8 cellular contexts compared by ENCODE assay signal in genomic region chr1:93847811-93848288, GRCh38. TPM values are rescaled to one million over a fixed set of nuclear protein-coding genes. Genes with fewer than 3 reads are reported as not detected.
DNase-seq lines count a peak whose midpoint lies in the region; ATAC-seq, FAIRE-seq and TF ChIP-seq lines count a peak whose summit lies in the region.

No MANE protein-coding gene starts in this region.

- intact Hi-C loops in HepG2 (cut with micrococcal nuclease; ENCODE audit: unreplicated experiment): loop anchor here (5.0 to 10.0 kb wide), 3 partner anchors 231 to 543 kb away; partner anchors contain the start of gene DR1

- no peak for TF ChIP-seq CTCF in A549 (IDR thresholded peaks at IDR 0.05)
- TF ChIP-seq CTCF in coronary artery (IDR thresholded peaks at IDR 0.05): no peak
- no peak for TF ChIP-seq CTCF in HepG2 (CRISPR knock-in tag; IDR thresholded peaks at IDR 0.05)

- peak overlapping the region; percentile 69 for H2AFZ ChIP-seq in HepG2 (ENCODE audit: low read length)

- CTCF ChIA-PET in A549 (lab: Yijun Ruan, JAX) (interaction anchor here (0.9 to 1.1 kb wide), 3 partner anchors 33 to 546 kb away, joined by 3 to 7 read pairs (median 3); no protein-coding TSS in a partner anchor), HepG2 (lab: Yijun Ruan, JAX; ENCODE audit: low intra/inter-chr PET ratio, low total read pairs) (no interaction called here)

- H3K27ac ChIP-seq in A549: peak overlapping the region; percentile 84 to 95
- H3K27ac ChIP-seq in coronary artery: peak overlapping the region; percentile 95 to 99
- peak overlapping the region; percentile 88 for H3K27ac ChIP-seq in HepG2 (ENCODE audit: extremely low read length, insufficient read depth, low read length)

- no peak for TF ChIP-seq EP300 in A549 (IDR thresholded peaks at IDR 0.05)
- no peak for TF ChIP-seq EP300 in HepG2 (IDR thresholded peaks at IDR 0.05; ENCODE audit: low read depth in 2 of 2, low read length in 2 of 2)
- no peak for TF ChIP-seq EP300 in HepG2 (CRISPR knock-in tag; IDR thresholded peaks at IDR 0.05; ENCODE audit: borderline replicate concordance)

- H4K20me1 ChIP-seq in HepG2 (ENCODE audit: insufficient read depth, low read length): no peaks in the 10 kb centered on the region

- 2% methylated on average over 13 of the region's 36 CpGs for WGBS in A549 (ENCODE audit: missing lambda C conversion rate)
- under 1% methylated on average over 25 of the region's 36 CpGs for WGBS in HepG2 (ENCODE audit: low lambda C conversion rate)

- no peaks in the 10 kb centered on the region for H3K79me2 ChIP-seq in HepG2 (ENCODE audit: insufficient read depth, low read length)

- no peaks in the 10 kb centered on the region; a peak in 1 of 5 replicates for H3K27me3 ChIP-seq in HepG2 (ENCODE audit: control insufficient read depth in 1 of 2, insufficient read depth in 2 of 2, low read length in 2 of 2)

- no TSS peak for BruUV-seq in HepG2 (replicated peaks; lab: Mats Ljungman, UMichigan)

- peak; percentile 55 for TF ChIP-seq POLR2A in A549 (IDR thresholded peaks at IDR 0.05; ENCODE audit: low read length)
- peak in 1 of 2 experiments; percentile 69; a peak in 2 of 4 replicates for TF ChIP-seq POLR2A in HepG2 (IDR thresholded peaks at IDR 0.05; ENCODE audit: insufficient read depth in 1 of 2, low read depth in 2 of 2, low read length in 2 of 2)

- H3K9me3 ChIP-seq in A549 (no peaks in the 10 kb centered on the region; the same call in 2 of the 3 replicates), HepG2 (ENCODE audit: low read length) (peaks cover 16% of the 10 kb centered on the region)

- in situ Hi-C loops in HepG2 (cut with HindIII; ENCODE audit: extremely low pct_ligation_motif_present, low pct_unique_long_range_greater_than_20kb): no loop called here

- peak; percentile 51 to 83 for DNase-seq in A549 (ENCODE audit: low read depth in 1 of 2, low spot score in 1 of 2)
- DNase-seq in NCI-H2227 treated with DMSO at 0.1 percent for 48 hours (lab: John Stamatoyannopoulos, UW): peak; percentile 73
- DNase-seq in activated CD4-positive, alpha-beta T cell treated with anti-CD3 and anti-CD28 coated beads for 4 hours: peak; percentile 80 to 86
- peak; percentile 82 for DNase-seq in coronary artery (ENCODE audit: low spot score)
- peak; percentile 45 for DNase-seq in HepG2 (ENCODE audit: low spot score)
- peak; percentile 69 for DNase-seq in stimulated activated CD4-positive, alpha-beta T cell treated with anti-CD3 and anti-CD28 coated beads, Interleukin-4, amount 100 ng/mL, for 24 hours

- no peak for TF ChIP-seq RAD21 in A549 (conservative IDR thresholded peaks at IDR 0.05 in 1 of 2, IDR thresholded peaks at IDR 0.05 in 1 of 2)
- TF ChIP-seq RAD21 in HepG2 (CRISPR knock-in tag; IDR thresholded peaks at IDR 0.05): no peak

- H3K4me2 ChIP-seq in A549: peak overlapping the region; percentile 87
- H3K4me2 ChIP-seq in HepG2 (ENCODE audit: low read depth, low read length): peak overlapping the region; percentile 96

- H3K4me3 ChIP-seq in A549: peak overlapping the region; percentile 58
- peak overlapping the region; percentile 92 for H3K4me3 ChIP-seq in coronary artery
- peak overlapping the region; percentile 90 to 91 (median 91) for H3K4me3 ChIP-seq in HepG2 (replicated peaks in 1 of 3; ENCODE audit: insufficient read depth in 1 of 3, low read depth in 2 of 3, low read length in 3 of 3)

- ATAC-seq in A549: peak; percentile 40 to 58
- peak; percentile 2 for ATAC-seq in GM18858 (IDR thresholded peaks at IDR 0.05; ENCODE audit: unreplicated experiment)
- peak; percentile 23 for ATAC-seq in HG03097 (IDR thresholded peaks at IDR 0.05; ENCODE audit: low FRiP score, unreplicated experiment)
- ATAC-seq in HepG2: peak; percentile 30

- H3K4me1 ChIP-seq in A549 (peaks cover 19% of the 10 kb centered on the region), HepG2 (ENCODE audit: insufficient read depth, low read length) (peaks cover 20% of the 10 kb centered on the region)

- H3K9ac ChIP-seq in HepG2 (ENCODE audit: insufficient read depth, low read depth, low read length): peak overlapping the region; percentile 95

- H3K36me3 ChIP-seq in HepG2 (replicated peaks in 1 of 2; ENCODE audit: control insufficient read depth in 1 of 2, insufficient read depth in 2 of 2, low read length in 2 of 2): no peaks in the 10 kb centered on the region

- POLR2A ChIA-PET in A549 (lab: Yijun Ruan, JAX): interaction anchor here (0.7 to 1.2 kb wide), 4 partner anchors 399 to 886 kb away, joined by 4 to 6 read pairs (median 4); no protein-coding TSS in a partner anchor
- POLR2A ChIA-PET in HepG2 (lab: Yijun Ruan, JAX): interaction anchor here (0.6 to 1.4 kb wide), 5 partner anchors 61 to 267 kb away, joined by 3 read pairs; partner anchors contain the start of gene GCLM

- no peak for FAIRE-seq in A549 (lab: Jason Lieb, UNC)
- FAIRE-seq in HepG2 (lab: Jason Lieb, UNC): peak; percentile 15

TF ChIP-seq in A549, 52 proteins besides CTCF, POLR2A, EP300 and RAD21 (continues in another document):
- no peak for TF ChIP-seq NFE2L2 (conservative IDR thresholded peaks at IDR 0.05; ENCODE audit: low read length)
- no peak for TF ChIP-seq JUN (IDR thresholded peaks at IDR 0.05)
- TF ChIP-seq GATA3 (IDR thresholded peaks at IDR 0.05; ENCODE audit: borderline replicate concordance): 0 out of 2 replicates have a peak, but pooled peaks have one; percentile 7
- no peak for TF ChIP-seq TFCP2L1 (CRISPR knock-in tag; IDR thresholded peaks at IDR 0.05)
- TF ChIP-seq RNF2 (IDR thresholded peaks at IDR 0.05; ENCODE audit: borderline replicate concordance, low read depth): no peak
- TF ChIP-seq EHMT2 (IDR thresholded peaks at IDR 0.05; ENCODE audit: low read depth): no peak
- TF ChIP-seq, protein P1, sequence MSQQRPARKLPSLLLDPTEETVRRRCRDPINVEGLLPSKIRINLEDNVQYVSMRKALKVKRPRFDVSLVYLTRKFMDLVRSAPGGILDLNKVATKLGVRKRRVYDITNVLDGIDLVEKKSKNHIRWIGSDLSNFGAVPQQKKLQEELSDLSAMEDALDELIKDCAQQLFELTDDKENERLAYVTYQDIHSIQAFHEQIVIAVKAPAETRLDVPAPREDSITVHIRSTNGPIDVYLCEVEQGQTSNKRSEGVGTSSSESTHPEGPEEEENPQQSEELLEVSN (IDR thresholded peaks at IDR 0.05; ENCODE audit: borderline replicate concordance, low read depth): no peak; the same call in 1 of the 2 replicates
- TF ChIP-seq PHF8 (IDR thresholded peaks at IDR 0.05; ENCODE audit: borderline replicate concordance, low read depth): peak; percentile 39; the same call in 1 of the 2 replicates
- no peak for TF ChIP-seq CHD4 (IDR thresholded peaks at IDR 0.05; ENCODE audit: borderline replicate concordance)

TF ChIP-seq in HepG2, 621 proteins besides CTCF, POLR2A, EP300 and RAD21 (continues in another document):
- TF ChIP-seq, protein P2, sequence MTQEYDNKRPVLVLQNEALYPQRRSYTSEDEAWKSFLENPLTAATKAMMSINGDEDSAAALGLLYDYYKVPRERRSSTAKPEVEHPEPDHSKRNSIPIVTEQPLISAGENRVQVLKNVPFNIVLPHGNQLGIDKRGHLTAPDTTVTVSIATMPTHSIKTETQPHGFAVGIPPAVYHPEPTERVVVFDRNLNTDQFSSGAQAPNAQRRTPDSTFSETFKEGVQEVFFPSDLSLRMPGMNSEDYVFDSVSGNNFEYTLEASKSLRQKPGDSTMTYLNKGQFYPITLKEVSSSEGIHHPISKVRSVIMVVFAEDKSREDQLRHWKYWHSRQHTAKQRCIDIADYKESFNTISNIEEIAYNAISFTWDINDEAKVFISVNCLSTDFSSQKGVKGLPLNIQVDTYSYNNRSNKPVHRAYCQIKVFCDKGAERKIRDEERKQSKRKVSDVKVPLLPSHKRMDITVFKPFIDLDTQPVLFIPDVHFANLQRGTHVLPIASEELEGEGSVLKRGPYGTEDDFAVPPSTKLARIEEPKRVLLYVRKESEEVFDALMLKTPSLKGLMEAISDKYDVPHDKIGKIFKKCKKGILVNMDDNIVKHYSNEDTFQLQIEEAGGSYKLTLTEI (CRISPR knock-in tag; conservative IDR thresholded peaks at IDR 0.05): no peak
- no peak for TF ChIP-seq ZNF496 (CRISPR knock-in tag; IDR thresholded peaks at IDR 0.05; ENCODE audit: insufficient replicate concordance)

RNA-seq across cellular contexts. Expression of gene DNTTIP2, which starts 31.2 kb away (rescaled TPM):
- polyA plus RNA-seq in A549 (2011; rRNA removed): 41.5 and 45.7 TPM in 2 replicates
- 5.4 and 7.7 TPM in 2 replicates for polyA plus RNA-seq in A549 (2012; cell fraction: cytosol; rRNA removed)
- 7.1 and 7.9 TPM in 2 replicates for polyA plus RNA-seq in A549 (2012; cell fraction: nucleus; rRNA removed)
- 39.1 to 42.0 TPM (median 40.6 TPM) in 3 replicates for polyA plus RNA-seq in A549 (2017; fragmentation: RNase III; extraction: RNeasy Plus Mini Kit Qiagen cat#74134 plus additional on column Dnase treatment)
- 18.8 and 19.2 TPM in 2 replicates for polyA minus RNA-seq in A549 (2011; rRNA and poly(A)+ RNA removed)
- 63.3 and 93.0 TPM in 2 replicates for total RNA-seq in HepG2 (2016; rRNA removed; fragmentation: Illumina TruSeq; extraction: Trizol)
- 15.2 and 18.1 TPM in 2 replicates for total RNA-seq in HepG2 (2016; cell fraction: cytosol; rRNA removed; fragmentation: Illumina TruSeq; extraction: Trizol; ENCODE audit: low read depth)
- 58.6 and 87.6 TPM in 2 replicates for total RNA-seq in HepG2 (2016; cell fraction: insoluble cytoplasmic fraction; rRNA removed; fragmentation: Illumina TruSeq; extraction: Trizol)
- 18.9 and 24.0 TPM in 2 replicates for total RNA-seq in HepG2 (2016; cell fraction: membrane; rRNA removed; fragmentation: Illumina TruSeq; extraction: Trizol)
- 67.1 and 71.3 TPM in 2 replicates for total RNA-seq in HepG2 (2016; cell fraction: nucleus; rRNA removed; fragmentation: Illumina TruSeq; extraction: Trizol)
- polyA plus RNA-seq in HepG2 (2011; rRNA removed): 10.3 and 11.4 TPM in 2 replicates
- 3.6 and 4.4 TPM in 2 replicates for polyA plus RNA-seq in HepG2 (2011; cell fraction: cytosol; rRNA removed)
- 9.6 and 9.7 TPM in 2 replicates for polyA plus RNA-seq in HepG2 (2011; cell fraction: nucleus; rRNA removed)
- 29.5 and 35.0 TPM in 2 replicates for polyA plus RNA-seq in HepG2 (2012)
- 5.3 and 7.3 TPM in 2 replicates for polyA plus RNA-seq in HepG2 (2016; cell fraction: cytosol; fragmentation: Illumina TruSeq; extraction: Trizol; ENCODE audit: low read depth)
- 77.2 and 80.1 TPM in 2 replicates for polyA plus RNA-seq in HepG2 (2016; cell fraction: insoluble cytoplasmic fraction; fragmentation: Illumina TruSeq; extraction: Trizol; ENCODE audit: low read depth)
- 7.6 and 11.1 TPM in 2 replicates for polyA plus RNA-seq in HepG2 (2016; cell fraction: membrane; fragmentation: Illumina TruSeq; extraction: Trizol; ENCODE audit: low read depth)
- polyA plus RNA-seq in HepG2 (2016; cell fraction: nucleus; fragmentation: Illumina TruSeq; extraction: Trizol; ENCODE audit: insufficient read depth, low read depth): 95.2 and 98.9 TPM in 2 replicates
- 7.4 and 19.1 TPM in 2 replicates for polyA minus RNA-seq in HepG2 (2011; rRNA and poly(A)+ RNA removed; ENCODE audit: low replicate concordance)
- polyA minus RNA-seq in HepG2 (2011; cell fraction: cytosol; rRNA and poly(A)+ RNA removed): 6.9 and 12.9 TPM in 2 replicates
- polyA minus RNA-seq in HepG2 (2011; cell fraction: nucleus; rRNA and poly(A)+ RNA removed): 29.0 and 36.4 TPM in 2 replicates

Comparison
In these comparisons a context has a peak if more than half of its experiments do, and no peak if none do; other contexts are left out.
1. Peak in every context shown above with its lines: DNase-seq, ATAC-seq, H3K4me3 ChIP-seq and H3K27ac ChIP-seq.